21 cellular contexts compared by ENCODE assay signal in genomic region chr3:193906849-193907410, GRCh38.
"Had no signal": no experiment of that assay in that cellular context is flagged by ENCODE, and none has a peak within 500 bp of the region (broad histone marks: within the 10 kb centered on the region; RNA-seq: fewer than 3 reads in every experiment).

No MANE protein-coding gene starts in this region.

- H3K27ac Mint-ChIP-seq: activated CD4-positive, alpha-beta memory T cell treated with anti-CD3 and anti-CD28 coated beads, Interleukin-2, amount 10 ng/mL, durations not matched to agents 7 days and 5 days; activated CD4-positive, alpha-beta T cell treated with anti-CD3 and anti-CD28 coated beads, Interleukin-2, amount 10 ng/mL, durations not matched to agents 7 days and 5 days; activated naive CD4-positive, alpha-beta T cell treated with anti-CD3 and anti-CD28 coated beads for 36 hours; activated naive CD8-positive, alpha-beta T cell; activated T-helper 17 cell treated with anti-CD3 and anti-CD28 coated beads, Interleukin-2, amount 50 U/mL, for 72 hours; brain had no signal

- H3K27ac ChIP-seq: KMS-11, VCaP had no signal

- H3K4me1 Mint-ChIP-seq: activated T-helper 17 cell treated with anti-CD3 and anti-CD28 coated beads, Interleukin-2, amount 50 U/mL, for 72 hours had no signal

- H3K36me3 Mint-ChIP-seq: brain had no signal

- H3K9ac ChIP-seq: KMS-11 had no signal

- H3K4me3 Mint-ChIP-seq: activated CD4-positive, alpha-beta memory T cell treated with anti-CD3 and anti-CD28 coated beads, Interleukin-2, amount 10 ng/mL, durations not matched to agents 7 days and 5 days; activated CD4-positive, alpha-beta T cell treated with anti-CD3 and anti-CD28 coated beads, Interleukin-2, amount 10 ng/mL, durations not matched to agents 7 days and 5 days; activated naive CD4-positive, alpha-beta T cell treated with anti-CD3 and anti-CD28 coated beads for 36 hours; activated naive CD8-positive, alpha-beta T cell; activated T-helper 17 cell treated with anti-CD3 and anti-CD28 coated beads, Interleukin-2, amount 50 U/mL, for 72 hours; brain had no signal

- ATAC-seq: activated T-helper 17 cell treated with anti-CD3 and anti-CD28 coated beads, Interleukin-2, amount 50 U/mL, for 72 hours had no signal

- H3K27me3 Mint-ChIP-seq: activated CD4-positive, alpha-beta T cell treated with anti-CD3 and anti-CD28 coated beads, Interleukin-2, amount 10 ng/mL, durations not matched to agents 7 days and 5 days; activated naive CD8-positive, alpha-beta T cell had no signal

- DNase-seq: activated CD4-positive, alpha-beta memory T cell treated with anti-CD3 and anti-CD28 coated beads, Interleukin-2, amount 10 ng/mL, durations not matched to agents 7 days and 5 days; activated CD4-positive, alpha-beta T cell treated with anti-CD3 and anti-CD28 coated beads, Interleukin-2, amount 10 ng/mL, durations not matched to agents 7 days and 5 days; activated CD4-positive, CD25-positive, alpha-beta regulatory T cell; activated gamma-delta T cell; activated naive CD4-positive, alpha-beta T cell treated with anti-CD3 and anti-CD28 coated beads for 36 hours; activated T-cell treated with anti-CD3 and anti-CD28 coated beads for 4 hours; activated T-cell treated with anti-CD3 and anti-CD28 coated beads, Interleukin-2, amount 50 U/mL, for 48 hours; amygdala; cerebellar nuclear complex; NCI-H1092 treated with DMSO at 0.1 percent for 48 hours; NCI-H1436; NCI-H1694 treated with DMSO at 0.1 percent for 48 hours; NCI-H2081; NCI-H524; SHP77; T-helper 1 cell had no signal

- H3K4me2 ChIP-seq: KMS-11 had no signal
